Comparison of ENCODE assay signal across 12 cellular contexts in genomic region chr13:97257228-97257755, GRCh38. TPM values are rescaled to one million over a fixed set of nuclear protein-coding genes. Genes with fewer than 3 reads are reported as not detected.
A peak's percentile ranks its signal among the peaks of the same experiment; 100 is the strongest.
DNase-seq lines count a peak whose midpoint lies in the region; ATAC-seq and TF ChIP-seq lines count a peak whose summit lies in the region.
"Had no signal": no experiment of that assay in that cellular context is flagged by ENCODE, and none has a peak within 500 bp of the region (broad histone marks: within the 10 kb centered on the region; RNA-seq: fewer than 3 reads in every experiment).

No MANE protein-coding gene starts in this region.

- no peak for ATAC-seq in stimulated activated naive CD8-positive, alpha-beta T cell treated with anti-CD3 and anti-CD28 coated beads, Interleukin-15, amount 100 ng/mL, for 72 hours
- no peak for ATAC-seq in GM18520 (IDR thresholded peaks at IDR 0.05; ENCODE audit: unreplicated experiment)
- ATAC-seq in GM19351 (IDR thresholded peaks at IDR 0.05; ENCODE audit: unreplicated experiment) = no peak

- H3K4me3 ChIP-seq in right atrium auricular region = no peak overlapping the region

- no peaks in the 10 kb centered on the region for H3K27me3 ChIP-seq in right atrium auricular region

- H3K36me3 ChIP-seq in right atrium auricular region = no peaks in the 10 kb centered on the region

- DNase-seq in NCI-H1417 (lab: John Stamatoyannopoulos, UW) = peak in 2 of 3 experiments; percentile 57 to 70
- DNase-seq in NCI-H1417 treated with DMSO at 0.1 percent for 48 hours (lab: John Stamatoyannopoulos, UW) = no peak
- no peak for DNase-seq in activated CD4-positive, alpha-beta memory T cell treated with anti-CD3 and anti-CD28 coated beads, Interleukin-2, amount 10 ng/mL, durations not matched to agents 7 days and 5 days
- DNase-seq in right atrium auricular region (ENCODE audit: low spot score) = no peak
- DNase-seq in stimulated activated naive CD8-positive, alpha-beta T cell treated with anti-CD3 and anti-CD28 coated beads, Interleukin-15, amount 100 ng/mL, for 72 hours = no peak
- no peak for DNase-seq in amniotic stem cell (lab: John Stamatoyannopoulos, UW)
- DNase-seq: activated T-cell treated with anti-CD3 and anti-CD28 coated beads for 4 hours; NCI-H1048; stimulated activated CD4-positive, alpha-beta T cell treated with anti-CD3 and anti-CD28 coated beads, Interleukin-4, amount 100 ng/mL, for 24 hours had no signal

- H3K4me1 Mint-ChIP-seq in activated CD4-positive, alpha-beta memory T cell treated with anti-CD3 and anti-CD28 coated beads, Interleukin-2, amount 10 ng/mL, durations not matched to agents 7 days and 5 days = peaks cover 73% of the 10 kb centered on the region
- peaks cover 77% of the 10 kb centered on the region for H3K4me1 Mint-ChIP-seq in stimulated activated naive CD8-positive, alpha-beta T cell treated with anti-CD3 and anti-CD28 coated beads, Interleukin-15, amount 100 ng/mL, for 72 hours

- H3K36me3 Mint-ChIP-seq in activated CD4-positive, alpha-beta memory T cell treated with anti-CD3 and anti-CD28 coated beads, Interleukin-2, amount 10 ng/mL, durations not matched to agents 7 days and 5 days (ENCODE audit: low read depth) = peaks cover 8% of the 10 kb centered on the region

- H3K27ac Mint-ChIP-seq in activated CD4-positive, alpha-beta memory T cell treated with anti-CD3 and anti-CD28 coated beads, Interleukin-2, amount 10 ng/mL, durations not matched to agents 7 days and 5 days = peak overlapping the region; percentile 78
- peak overlapping the region; percentile 95 to 98 for H3K27ac Mint-ChIP-seq in stimulated activated naive CD8-positive, alpha-beta T cell treated with anti-CD3 and anti-CD28 coated beads, Interleukin-15, amount 100 ng/mL, for 72 hours

- POLR2A ChIA-PET in activated CD4-positive, alpha-beta memory T cell treated with anti-CD3 and anti-CD28 coated beads, Interleukin-2, amount 10 ng/mL, durations not matched to agents 7 days and 5 days (lab: Charles Lee) = interaction anchor here (1.1 to 1.8 kb wide), 4 partner anchors 30 to 176 kb away, joined by 4 to 12 read pairs (median 7); partner anchors contain the start of gene MBNL2

- H3K27ac ChIP-seq in right atrium auricular region = peak overlapping the region; percentile 70 to 75
- H3K27ac ChIP-seq: 22Rv1 had no signal

- H3K27me3 Mint-ChIP-seq in activated CD4-positive, alpha-beta memory T cell treated with anti-CD3 and anti-CD28 coated beads, Interleukin-2, amount 10 ng/mL, durations not matched to agents 7 days and 5 days = no peaks in the 10 kb centered on the region
- H3K27me3 Mint-ChIP-seq in stimulated activated naive CD8-positive, alpha-beta T cell treated with anti-CD3 and anti-CD28 coated beads, Interleukin-15, amount 100 ng/mL, for 72 hours = no peaks in the 10 kb centered on the region

- no peak for TF ChIP-seq CTCF in right atrium auricular region (IDR thresholded peaks at IDR 0.05)

- no peak overlapping the region for H3K4me3 Mint-ChIP-seq in activated CD4-positive, alpha-beta memory T cell treated with anti-CD3 and anti-CD28 coated beads, Interleukin-2, amount 10 ng/mL, durations not matched to agents 7 days and 5 days
- peak overlapping the region; percentile 35 to 46 for H3K4me3 Mint-ChIP-seq in stimulated activated naive CD8-positive, alpha-beta T cell treated with anti-CD3 and anti-CD28 coated beads, Interleukin-15, amount 100 ng/mL, for 72 hours

- peaks cover 0 to 83% of the 10 kb centered on the region in 2 donors for H3K4me1 ChIP-seq in right atrium auricular region

- CTCF ChIA-PET in activated CD4-positive, alpha-beta memory T cell treated with anti-CD3 and anti-CD28 coated beads, Interleukin-2, amount 10 ng/mL, durations not matched to agents 7 days and 5 days (lab: Charles Lee) = interaction anchor here (1.2 to 1.3 kb wide), 2 partner anchors 30 to 33 kb away, joined by 4 read pairs; no protein-coding TSS in a partner anchor

- no peaks in the 10 kb centered on the region for H3K9me3 ChIP-seq in right atrium auricular region

- H3K9me3 Mint-ChIP-seq in activated CD4-positive, alpha-beta memory T cell treated with anti-CD3 and anti-CD28 coated beads, Interleukin-2, amount 10 ng/mL, durations not matched to agents 7 days and 5 days = no peaks in the 10 kb centered on the region
- H3K9me3 Mint-ChIP-seq in stimulated activated naive CD8-positive, alpha-beta T cell treated with anti-CD3 and anti-CD28 coated beads, Interleukin-15, amount 100 ng/mL, for 72 hours = no peaks in the 10 kb centered on the region

RNA-seq across cellular contexts. Expression of gene MBNL2, which starts 35.2 kb away (rescaled TPM):
- total RNA-seq in activated CD4-positive, alpha-beta memory T cell treated with anti-CD3 and anti-CD28 coated beads, Interleukin-2, amount 10 ng/mL, durations not matched to agents 7 days and 5 days = 10 to 100 TPM; 18.0 to 18.8 TPM
- total RNA-seq in right atrium auricular region = 10 to 100 TPM; 62.0 to 81.6 TPM

Comparison
In these comparisons a context has a peak if more than half of its experiments do, and no peak if none do; other contexts are left out.
1. DNase-seq: peak in NCI-H1417 (2 of 3); none in NCI-H1417 treated with DMSO at 0.1 percent for 48 hours (single experiment), activated CD4-positive, alpha-beta memory T cell treated with anti-CD3 and anti-CD28 coated beads, Interleukin-2, amount 10 ng/mL, durations not matched to agents 7 days and 5 days (single experiment), right atrium auricular region (single experiment), stimulated activated naive CD8-positive, alpha-beta T cell treated with anti-CD3 and anti-CD28 coated beads, Interleukin-15, amount 100 ng/mL, for 72 hours (0 of 2) and amniotic stem cell (single experiment).